Comparison of ENCODE assay signal across 10 cellular contexts in the genomic region with DNA sequence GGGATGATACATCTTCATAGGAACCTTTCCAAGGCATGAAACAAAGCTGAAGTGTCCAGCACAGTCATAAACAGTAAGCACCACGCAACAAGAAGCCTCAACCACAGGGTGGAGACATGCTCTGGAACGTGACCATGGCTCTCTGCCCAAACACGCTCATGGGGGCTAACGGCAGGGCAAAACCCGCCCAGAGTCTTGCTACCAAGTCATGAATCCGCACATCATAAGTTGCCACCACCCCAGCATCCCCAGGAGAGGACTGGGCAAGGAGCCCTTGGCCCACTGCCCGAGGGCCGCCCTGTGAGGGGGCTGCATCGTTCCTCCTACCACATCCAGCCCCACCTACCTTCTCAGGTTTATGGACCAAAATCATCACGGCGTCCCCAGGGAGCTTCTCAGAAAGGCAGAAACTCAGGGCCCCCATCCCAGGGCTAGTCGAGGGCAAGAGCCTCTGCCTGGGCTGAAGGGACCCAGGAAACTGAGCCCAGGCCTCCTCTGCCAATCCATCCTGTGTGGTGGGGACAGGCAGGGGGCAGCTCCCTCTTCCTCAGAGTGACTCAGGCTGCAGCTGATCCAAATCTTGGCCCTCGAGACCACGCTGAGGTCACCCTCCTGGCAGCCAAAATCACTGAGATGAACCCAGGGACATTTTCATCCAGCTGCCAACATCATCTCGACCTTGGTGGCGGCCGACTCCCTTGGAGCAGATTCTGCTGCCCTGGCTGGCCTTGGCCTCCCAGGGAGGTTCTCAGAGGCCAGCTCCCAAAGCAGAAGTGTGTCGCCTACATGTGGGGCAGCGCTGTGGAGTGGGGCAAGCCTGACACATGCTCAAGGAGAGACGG. TPM values are rescaled to one million over a fixed set of nuclear protein-coding genes. Genes with fewer than 3 reads are reported as not detected.
DNase-seq lines count a peak whose midpoint lies in the region; ATAC-seq and TF ChIP-seq lines count a peak whose summit lies in the region.
"Had no signal": no experiment of that assay in that cellular context is flagged by ENCODE, and none has a peak within 500 bp of the region (broad histone marks: within the 10 kb centered on the region; RNA-seq: fewer than 3 reads in every experiment).

No MANE protein-coding gene starts in this region.

- no peaks in the 10 kb centered on the region for H4K20me1 ChIP-seq in IMR-90 (ENCODE audit: insufficient read depth, low read length)

- no peak overlapping the region for H3K4ac ChIP-seq in IMR-90 (ENCODE audit: low read depth, low read length)

- no peak overlapping the region for H2BK5ac ChIP-seq in IMR-90 (ENCODE audit: low read depth, low read length, poor library complexity, severe bottlenecking)

- no peak for TF ChIP-seq POLR2A in IMR-90 (IDR thresholded peaks at IDR 0.05; ENCODE audit: low read depth, low read length)

- intact Hi-C loops in IMR-90 (cut with micrococcal nuclease): no loop called here
- intact Hi-C loops in mucosa of descending colon (cut with DNase I, micrococcal nuclease): no loop called here
- intact Hi-C loops in natural killer cell (cut with micrococcal nuclease): no loop called here

- no peak overlapping the region for H2AK9ac ChIP-seq in IMR-90 (replicated peaks; ENCODE audit: low read depth, low read length, poor library complexity)

- ATAC-seq in IMR-90 (ENCODE audit: low read depth) (no peak), mucosa of descending colon (peak; percentile 37), natural killer cell (no peak)
- ATAC-seq: stimulated activated effector memory CD8-positive, alpha-beta T cell treated with anti-CD3 and anti-CD28 coated beads, Interleukin-12 subunit alpha, Interleukin-12 subunit beta, amount 100 ng/mL, for 72 hours had no signal

- no peak overlapping the region for H3K23ac ChIP-seq in IMR-90 (ENCODE audit: low read depth, low read length)

- H3K4me3 Mint-ChIP-seq in natural killer cell: no peak overlapping the region
- H3K4me3 Mint-ChIP-seq: stimulated activated effector memory CD8-positive, alpha-beta T cell treated with anti-CD3 and anti-CD28 coated beads, Interleukin-12 subunit alpha, Interleukin-12 subunit beta, amount 100 ng/mL, for 72 hours had no signal

- no peak for TF ChIP-seq CTCF in IMR-90 (conservative IDR thresholded peaks at IDR 0.05; ENCODE audit: low read depth, low read length)
- no peak for TF ChIP-seq CTCF in mucosa of descending colon (IDR thresholded peaks at IDR 0.05)
- no peak for TF ChIP-seq CTCF in natural killer cell (IDR thresholded peaks at IDR 0.05)

- DNase-seq in AG08396 (ENCODE audit: low spot score): peak; percentile 30
- DNase-seq in IMR-90: no peak
- peak; percentile 8 for DNase-seq in cerebellar cortex (ENCODE audit: low spot score)
- DNase-seq in mucosa of descending colon: peak in 2 of 3 donors; percentile 21 to 33
- DNase-seq in NCI-H510A treated with DMSO at 0.1 percent for 48 hours (lab: John Stamatoyannopoulos, UW): no peak
- no peak for DNase-seq in ecto neural progenitor cell (ENCODE audit: low spot score)
- DNase-seq in natural killer cell: no peak
- no peak for DNase-seq in COLO829 (ENCODE audit: low spot score)
- DNase-seq: GOT3 had no signal

- no peaks in the 10 kb centered on the region for H3K27me3 ChIP-seq in IMR-90 (ENCODE audit: control insufficient read depth, insufficient read depth, low read length)

- no peaks in the 10 kb centered on the region for H3K9me3 Mint-ChIP-seq in natural killer cell
- H3K9me3 Mint-ChIP-seq: stimulated activated effector memory CD8-positive, alpha-beta T cell treated with anti-CD3 and anti-CD28 coated beads, Interleukin-12 subunit alpha, Interleukin-12 subunit beta, amount 100 ng/mL, for 72 hours had no signal

- no peak overlapping the region for H2BK20ac ChIP-seq in IMR-90 (ENCODE audit: low read depth, low read length)

- no peaks in the 10 kb centered on the region for H3K4me1 Mint-ChIP-seq in natural killer cell
- H3K4me1 Mint-ChIP-seq: stimulated activated effector memory CD8-positive, alpha-beta T cell treated with anti-CD3 and anti-CD28 coated beads, Interleukin-12 subunit alpha, Interleukin-12 subunit beta, amount 100 ng/mL, for 72 hours had no signal

- CTCF ChIA-PET in IMR-90 (lab: Yijun Ruan, JAX): interaction anchor here (0.5 kb wide), 1 partner anchor 12 kb away, joined by 4 read pairs; no protein-coding TSS in a partner anchor

- in situ Hi-C loops in IMR-90 (cut with MboI; ENCODE audit: low sequenced_read_pairs): no loop called here

- H3K4me1 ChIP-seq in IMR-90 (ENCODE audit: control insufficient read depth, insufficient read depth, low read length) (no peaks in the 10 kb centered on the region), mucosa of descending colon (ENCODE audit: low read depth) (no peaks in the 10 kb centered on the region)

- H3K27ac ChIP-seq in IMR-90 (ENCODE audit: insufficient read depth, low read length): no peak overlapping the region

- no TSS peak for BruUV-seq in IMR-90 (replicated peaks; lab: Mats Ljungman, UMichigan)

- no peak overlapping the region for H2AK5ac ChIP-seq in IMR-90 (ENCODE audit: low read depth, low read length)

- H3K27ac Mint-ChIP-seq in natural killer cell: no peak overlapping the region
- H3K27ac Mint-ChIP-seq: stimulated activated effector memory CD8-positive, alpha-beta T cell treated with anti-CD3 and anti-CD28 coated beads, Interleukin-12 subunit alpha, Interleukin-12 subunit beta, amount 100 ng/mL, for 72 hours had no signal

- no peak overlapping the region for H4K5ac ChIP-seq in IMR-90 (ENCODE audit: low read depth, low read length)

- no peaks in the 10 kb centered on the region for H3K36me3 ChIP-seq in IMR-90 (ENCODE audit: control insufficient read depth, insufficient read depth, low read length)
- no peaks in the 10 kb centered on the region for H3K36me3 ChIP-seq in mucosa of descending colon (ENCODE audit: low read depth)

- H3K36me3 Mint-ChIP-seq in natural killer cell: no peaks in the 10 kb centered on the region
- H3K36me3 Mint-ChIP-seq: stimulated activated effector memory CD8-positive, alpha-beta T cell treated with anti-CD3 and anti-CD28 coated beads, Interleukin-12 subunit alpha, Interleukin-12 subunit beta, amount 100 ng/mL, for 72 hours had no signal

- dilution Hi-C loops in IMR-90 (cut with HindIII; ENCODE audit: low sequenced_read_pairs, unreplicated experiment): no loop called here

- no peak overlapping the region for H3K56ac ChIP-seq in IMR-90 (ENCODE audit: extremely low read depth, insufficient read depth, low read length)

- H3K4me3 ChIP-seq in IMR-90 (ENCODE audit: insufficient read depth, low read depth, low read length) (no peak overlapping the region), mucosa of descending colon (no peak overlapping the region)

- POLR2A ChIA-PET in IMR-90 (lab: Charles Lee; ENCODE audit: unreplicated experiment): no interaction called here

- no peaks in the 10 kb centered on the region for H3K79me1 ChIP-seq in IMR-90 (ENCODE audit: low read depth in 1 of 2, low read length in 2 of 2)

- no peak overlapping the region for H4K8ac ChIP-seq in IMR-90 (ENCODE audit: low read depth in 2 of 2, low read length in 2 of 2)

- WGBS in IMR-90 (ENCODE audit: extremely low coverage in 2 of 2, insufficient read length in 1 of 2), 2 experiments: 20% methylated on average over 2 of the region's 20 CpGs; no CpG with 5 or more reads in 1 of the 2 experiments

- H2BK120ac ChIP-seq in IMR-90 (ENCODE audit: low read depth, low read length): no peak overlapping the region

- H2BK15ac ChIP-seq in IMR-90 (ENCODE audit: low read depth, low read length): no peak overlapping the region

- H3K9me1 ChIP-seq in IMR-90 (ENCODE audit: insufficient read depth, low read length): no peaks in the 10 kb centered on the region

- H3K9ac ChIP-seq in IMR-90 (ENCODE audit: low read depth, low read length): no peak overlapping the region

- no peak overlapping the region for H2AFZ ChIP-seq in IMR-90 (replicated peaks; ENCODE audit: low read length, poor library complexity)

- no peak overlapping the region for H3K4me2 ChIP-seq in IMR-90 (ENCODE audit: low read depth, low read length)

- no peak overlapping the region for H3K14ac ChIP-seq in IMR-90 (replicated peaks; ENCODE audit: low read depth, low read length)

- TF ChIP-seq RAD21 in IMR-90 (IDR thresholded peaks at IDR 0.05; ENCODE audit: low read length): no peak

- H3K9me3 ChIP-seq in IMR-90 (ENCODE audit: control insufficient read depth, insufficient read depth, low read length) (peaks cover 13% of the 10 kb centered on the region; the same call in 1 of the 2 replicates), mucosa of descending colon (no peaks in the 10 kb centered on the region)

- no peak overlapping the region for H3K18ac ChIP-seq in IMR-90 (ENCODE audit: low read depth, low read length)

- H4K91ac ChIP-seq in IMR-90 (ENCODE audit: insufficient read depth, low read depth, low read length): no peak overlapping the region

- no peaks in the 10 kb centered on the region for H3K27me3 Mint-ChIP-seq in natural killer cell (ENCODE audit: low read depth in 2 of 2)

TF ChIP-seq in IMR-90, 13 proteins besides CTCF, POLR2A, EP300 and RAD21:
- peak; percentile 7; the same call in 1 of the 2 replicates for TF ChIP-seq BHLHE40 (IDR thresholded peaks at IDR 0.05; ENCODE audit: low read depth, low read length)
- TF ChIP-seq, protein P1, sequence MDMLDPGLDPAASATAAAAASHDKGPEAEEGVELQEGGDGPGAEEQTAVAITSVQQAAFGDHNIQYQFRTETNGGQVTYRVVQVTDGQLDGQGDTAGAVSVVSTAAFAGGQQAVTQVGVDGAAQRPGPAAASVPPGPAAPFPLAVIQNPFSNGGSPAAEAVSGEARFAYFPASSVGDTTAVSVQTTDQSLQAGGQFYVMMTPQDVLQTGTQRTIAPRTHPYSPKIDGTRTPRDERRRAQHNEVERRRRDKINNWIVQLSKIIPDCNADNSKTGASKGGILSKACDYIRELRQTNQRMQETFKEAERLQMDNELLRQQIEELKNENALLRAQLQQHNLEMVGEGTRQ (IDR thresholded peaks at IDR 0.05; ENCODE audit: low read depth, low read length): no peak

RNA-seq across cellular contexts. Expression of a gene that starts 42.6 kb away (rescaled TPM):
- total RNA-seq in IMR-90 (2012; rRNA removed) (not detected in 2 replicates), mucosa of descending colon (1 to 10 TPM; 1.7 to 2.8 (median 2.0) TPM), natural killer cell (not detected)
- polyA plus RNA-seq in IMR-90 (2012; rRNA removed): not detected in 2 replicates
- polyA plus RNA-seq in IMR-90 (2012; cell fraction: cytosol; rRNA removed): not detected in 2 replicates
- polyA plus RNA-seq in IMR-90 (2012; cell fraction: nucleus; rRNA removed; ENCODE audit: low replicate concordance): not detected in 2 replicates

Comparison
In these comparisons a context has a peak if more than half of its experiments do, and no peak if none do; other contexts are left out.
1. DNase-seq: peak in AG08396 (single experiment), cerebellar cortex (single experiment) and mucosa of descending colon (2 of 3); none in IMR-90 (single experiment), NCI-H510A treated with DMSO at 0.1 percent for 48 hours (single experiment), ecto neural progenitor cell (single experiment), natural killer cell (single experiment) and COLO829 (single experiment).